Comparison of ENCODE assay signal across 1 cellular context in genomic region chr6:107517274-107517673, GRCh38.
A peak's percentile ranks its signal among the peaks of the same experiment; 100 is the strongest.
TF ChIP-seq lines count a peak whose summit lies in the region.

No MANE protein-coding gene starts in this region.

TF ChIP-seq in HepG2, 621 proteins besides CTCF, POLR2A, EP300 and RAD21 (continued from another document):
- TF ChIP-seq ZGPAT (CRISPR knock-in tag; IDR thresholded peaks at IDR 0.05) (no peak), ZNF326 (CRISPR knock-in tag; IDR thresholded peaks at IDR 0.05; ENCODE audit: borderline replicate concordance) (no peak), DZIP1 (CRISPR knock-in tag; IDR thresholded peaks at IDR 0.05) (no peak), ZNF264 (CRISPR knock-in tag; IDR thresholded peaks at IDR 0.05) (peak; percentile 99), KLF11 (CRISPR knock-in tag; IDR thresholded peaks at IDR 0.05) (no peak)
